In the genomic region with DNA sequence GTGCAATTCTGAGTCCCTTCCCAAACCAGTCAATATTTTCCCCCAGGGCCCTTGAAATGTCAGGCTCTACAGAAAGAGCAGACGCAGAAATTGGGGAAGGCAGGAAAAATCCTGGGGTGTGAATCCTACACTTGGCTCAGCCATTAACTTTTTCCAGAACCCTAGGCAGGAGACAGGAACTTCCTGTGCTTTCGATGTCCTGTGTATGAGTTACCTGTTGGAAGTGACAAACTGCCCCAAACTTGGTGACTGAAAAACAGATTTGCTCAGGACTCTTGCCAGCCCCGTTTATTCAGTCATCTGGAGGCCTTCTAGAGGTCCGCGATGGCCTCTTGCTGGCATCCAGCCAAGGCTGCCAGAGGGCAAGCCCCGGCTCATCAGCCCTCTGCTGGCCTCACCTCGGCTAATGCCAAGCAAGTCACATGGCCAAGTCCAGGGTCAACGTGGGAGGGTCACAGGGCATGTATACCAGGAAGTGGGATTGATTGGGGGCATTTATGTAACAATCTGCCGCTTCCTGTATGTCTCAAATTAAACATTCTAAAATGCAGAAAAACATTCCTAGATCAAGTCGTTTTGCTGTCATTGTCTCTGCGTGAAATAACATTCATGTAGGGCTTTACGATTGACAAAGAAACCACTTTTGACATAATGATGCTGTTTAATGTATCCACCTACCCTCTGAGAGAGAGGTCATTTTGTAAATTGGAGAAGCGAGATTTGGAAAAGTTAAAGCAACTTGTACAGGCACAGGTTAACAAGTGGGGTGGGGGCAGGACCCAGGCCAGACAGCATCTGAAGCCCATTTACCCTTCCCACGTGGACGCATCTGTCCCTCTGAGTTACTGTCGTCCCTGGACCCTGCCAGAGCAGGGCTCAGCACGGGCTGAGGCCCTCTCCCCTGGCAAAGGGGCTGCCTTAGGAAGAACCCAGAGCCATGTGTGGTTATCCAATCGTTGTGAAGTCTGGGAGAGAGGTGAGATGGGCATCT, we compare ENCODE assay signal across 12 cellular contexts.
A peak's percentile ranks its signal among the peaks of the same experiment; 100 is the strongest.
DNase-seq lines count a peak whose midpoint lies in the region; ATAC-seq and TF ChIP-seq lines count a peak whose summit lies in the region.
"Had no signal": no experiment of that assay in that cellular context is flagged by ENCODE, and none has a peak within 500 bp of the region (broad histone marks: within the 10 kb centered on the region; RNA-seq: fewer than 3 reads in every experiment).

No MANE protein-coding gene starts in this region.

- H3K27me3 ChIP-seq in PC-3 (ENCODE audit: low read length) (no peaks in the 10 kb centered on the region), cardiac muscle cell (no peaks in the 10 kb centered on the region), stomach (peaks cover 0 to 57% (median 13%) of the 10 kb centered on the region in 3 donors)
- H3K27me3 ChIP-seq: vagina had no signal

- H3K4me3 ChIP-seq in PC-3 (ENCODE audit: low read length) (no peak overlapping the region), cardiac muscle cell (no peak overlapping the region), stomach (no peak overlapping the region)
- H3K4me3 ChIP-seq: colonic mucosa, vagina had no signal

- H3K79me2 ChIP-seq in PC-3 (ENCODE audit: low read length), result no peaks in the 10 kb centered on the region

- TF ChIP-seq CTCF in PC-3 (conservative IDR thresholded peaks at IDR 0.05; ENCODE audit: low read depth, low read length) (peak; percentile 16; the same call in 1 of the 2 replicates), cardiac muscle cell (IDR thresholded peaks at IDR 0.05; ENCODE audit: low read depth, low read length) (peak; percentile 3), stomach (IDR thresholded peaks at IDR 0.05) (no peak)

- peak overlapping the region; percentile 21; the same call in 1 of the 2 replicates for H3K4me2 ChIP-seq in PC-3 (ENCODE audit: low read length)

- BruUV-seq in PC-3 (replicated peaks; lab: Mats Ljungman, UMichigan), result no TSS peak

- H3K36me3 ChIP-seq in PC-3 (ENCODE audit: low read depth, low read length) (no peaks in the 10 kb centered on the region), cardiac muscle cell (no peaks in the 10 kb centered on the region), stomach (no peaks in the 10 kb centered on the region)
- H3K36me3 ChIP-seq: colonic mucosa, vagina had no signal

- peaks cover 17% of the 10 kb centered on the region for H3K4me1 ChIP-seq in PC-3 (ENCODE audit: insufficient read depth, low read length)
- peaks cover 34% of the 10 kb centered on the region for H3K4me1 ChIP-seq in cardiac muscle cell (ENCODE audit: low read depth)
- H3K4me1 ChIP-seq in stomach, result peaks cover 0 to 12% (median 8%) of the 10 kb centered on the region in 4 donors
- H3K4me1 ChIP-seq: colonic mucosa, vagina had no signal

- H3K9ac ChIP-seq in PC-3 (ENCODE audit: low read length), result no peak overlapping the region

- no peaks in the 10 kb centered on the region for H3K9me3 ChIP-seq in PC-3 (ENCODE audit: low read length)
- no peaks in the 10 kb centered on the region for H3K9me3 ChIP-seq in cardiac muscle cell (ENCODE audit: low read depth)
- no peaks in the 10 kb centered on the region for H3K9me3 ChIP-seq in stomach
- H3K9me3 ChIP-seq: colonic mucosa, vagina had no signal

- peak; percentile 9 for DNase-seq in NCI-H2227 (lab: John Stamatoyannopoulos, UW; ENCODE audit: unreplicated experiment)
- no peak for DNase-seq in NCI-H2227 treated with DMSO at 0.1 percent for 48 hours (lab: John Stamatoyannopoulos, UW)
- peak; percentile 29 for DNase-seq in PC-3
- DNase-seq in cardiac muscle cell (ENCODE audit: low read depth in 1 of 2, low spot score in 1 of 2), result peak in 1 of 2 donors; percentile 50
- DNase-seq in stomach, result no peak
- DNase-seq in Kasumi-1 (lab: John Stamatoyannopoulos, UW), result no peak
- no peak for DNase-seq in sciatic nerve (ENCODE audit: low spot score)
- DNase-seq: colonic mucosa had no signal

- no peaks in the 10 kb centered on the region for H4K20me1 ChIP-seq in PC-3 (ENCODE audit: low read length)

- ATAC-seq in PC-3 (no peak), HG03159 (IDR thresholded peaks at IDR 0.05; ENCODE audit: unreplicated experiment) (no peak), sciatic nerve (no peak)
- ATAC-seq: activated naive CD4-positive, alpha-beta T cell treated with anti-CD3 and anti-CD28 coated beads, Interleukin-2, amount 50 U/mL, for 72 hours; natural killer cell treated with Interleukin-12 subunit alpha and Interleukin-12 subunit beta and Interleukin-15 and Interleukin-18, amount 100 ng/mL, for 72 hours had no signal

- H3K27ac ChIP-seq in PC-3 (ENCODE audit: low read length) (no peak overlapping the region), cardiac muscle cell (no peak overlapping the region), stomach (peak overlapping the region in 4 of 5 donors; percentile 25 to 62 (median 44))
- H3K27ac ChIP-seq: colonic mucosa, vagina had no signal

- WGBS in stomach, 5 donors, result 49 to 56% (median 51%) methylated on average over 17 to 18 of the region's 18 CpGs

- no peaks in the 10 kb centered on the region for H3F3A ChIP-seq in PC-3 (ENCODE audit: low read length, unreplicated experiment)

- no peak overlapping the region for H2AFZ ChIP-seq in PC-3 (ENCODE audit: low read length)

- no peak for TF ChIP-seq POLR2A in stomach (IDR thresholded peaks at IDR 0.05)

- CTCF ChIA-PET in PC-3 (lab: Charles Lee), result no interaction called here

- POLR2A ChIA-PET in PC-3 (lab: Charles Lee; ENCODE audit: unreplicated experiment), result no interaction called here

- no peaks in the 10 kb centered on the region for H3K9me2 ChIP-seq in PC-3 (replicated peaks; ENCODE audit: low read length)

- TF ChIP-seq EP300 in stomach (IDR thresholded peaks at IDR 0.05), result no peak

- intact Hi-C loops in PC-3 (cut with micrococcal nuclease), result loop anchor here (10.0 kb wide), 1 partner anchor 149 kb away; no protein-coding TSS in a partner anchor
- intact Hi-C loops in stomach (cut with DNase I; ENCODE audit: low total_unique reads), result loop anchor here (10.0 kb wide), 1 partner anchor 171 kb away; no protein-coding TSS in a partner anchor
- intact Hi-C loops in sciatic nerve (cut with DNase I), result no loop called here

Comparison
In these comparisons a context has a peak if more than half of its experiments do, and no peak if none do; other contexts are left out.
1. DNase-seq: peak in NCI-H2227 (single experiment) and PC-3 (single experiment); none in NCI-H2227 treated with DMSO at 0.1 percent for 48 hours (single experiment), stomach (single experiment), Kasumi-1 (0 of 2) and sciatic nerve (single experiment).
2. H3K27ac ChIP-seq: peak in stomach (4 of 5); none in PC-3 (single experiment) and cardiac muscle cell (single experiment).
3. CTCF ChIP-seq: peak in PC-3 (single experiment) and cardiac muscle cell (single experiment); none in stomach (0 of 7).